Comparison of ENCODE assay signal across 8 cellular contexts in genomic region chr1:202958544-202959275, GRCh38. TPM values are rescaled to one million over a fixed set of nuclear protein-coding genes. Genes with fewer than 3 reads are reported as not detected.
A peak's percentile ranks its signal among the peaks of the same experiment; 100 is the strongest.
DNase-seq lines count a peak whose midpoint lies in the region; ATAC-seq and TF ChIP-seq lines count a peak whose summit lies in the region.

No MANE protein-coding gene starts in this region.

- H3T11ph ChIP-seq in H9 (ENCODE audit: low read length) = no peak overlapping the region

- H3K27ac ChIP-seq in H9 (ENCODE audit: insufficient read length, low read depth, low read length) = no peak overlapping the region
- peak overlapping the region; percentile 48 to 94 (median 93) for H3K27ac ChIP-seq in gastroesophageal sphincter

- H3K4ac ChIP-seq in H9 (ENCODE audit: low read depth, low read length) = no peak overlapping the region

- peak overlapping the region; percentile 82 for H3K4me3 ChIP-seq in AG10803 (ENCODE audit: low read length)
- peak overlapping the region; percentile 83 to 88 for H3K4me3 ChIP-seq in gastroesophageal sphincter

- H2BK120ac ChIP-seq in H9 (ENCODE audit: low read depth, low read length, poor library complexity, severe bottlenecking) = no peak overlapping the region

- H4K91ac ChIP-seq in H9 (ENCODE audit: insufficient read length, low read depth, low read length) = no peak overlapping the region

- no peak overlapping the region for H2BK20ac ChIP-seq in H9 (ENCODE audit: low read depth, low read length, poor library complexity, severe bottlenecking)

- H2BK12ac ChIP-seq in H9 (ENCODE audit: insufficient read length, low read depth, low read length) = no peak overlapping the region

- peaks cover 8% of the 10 kb centered on the region for H3K23me2 ChIP-seq in H9 (ENCODE audit: insufficient read length, low read depth, low read length, poor library complexity, severe bottlenecking)

- H4K5ac ChIP-seq in H9 (ENCODE audit: insufficient read length, low read depth, low read length) = no peak overlapping the region

- no peak overlapping the region for H2BK5ac ChIP-seq in H9 (ENCODE audit: insufficient read length, low read length)

- ATAC-seq in WTC11 = peak; percentile 40
- ATAC-seq in gastroesophageal sphincter = no peak
- ATAC-seq in sciatic nerve = peak; percentile 2

- H3K9me3 ChIP-seq in H9 (ENCODE audit: control insufficient read depth, low read depth, low read length) (no peaks in the 10 kb centered on the region), gastroesophageal sphincter (no peaks in the 10 kb centered on the region)

- H4K20me1 ChIP-seq in H9 (ENCODE audit: control insufficient read depth, insufficient read depth, insufficient read length) = no peaks in the 10 kb centered on the region

- no CpG with 5 or more reads among the region's 10 CpGs for WGBS in H9 (ENCODE audit: extremely low coverage, insufficient read length, low lambda C conversion rate)
- WGBS in gastroesophageal sphincter (ENCODE audit: low coverage in 1 of 2), 2 donors = 3 to 8% methylated on average over 10 of the region's 10 CpGs

- no peak overlapping the region for H2AK5ac ChIP-seq in H9 (ENCODE audit: insufficient read length, low read length)

- H3K79me1 ChIP-seq in H9 (ENCODE audit: insufficient read depth, low read depth, low read length, poor library complexity, severe bottlenecking) = peaks cover 3% of the 10 kb centered on the region

- peaks cover 8% of the 10 kb centered on the region; the same call in 1 of the 2 replicates for H3K79me2 ChIP-seq in H9 (ENCODE audit: insufficient read depth, low read length)

- H3K27me3 ChIP-seq in H9 (ENCODE audit: insufficient read depth, low read length) = no peaks in the 10 kb centered on the region
- no peaks in the 10 kb centered on the region for H3K27me3 ChIP-seq in gastroesophageal sphincter

- H2BK15ac ChIP-seq in H9 (ENCODE audit: low read depth, low read length) = no peak overlapping the region

- H3K9ac ChIP-seq in H9 (ENCODE audit: extremely low read depth, insufficient read length, low read length) = peak overlapping the region; percentile 56

- intact Hi-C loops in sciatic nerve (cut with DNase I) = no loop called here

- H3K36me3 Mint-ChIP-seq in H9 (ENCODE audit: insufficient read depth in 1 of 3, low read depth in 3 of 3) (peaks cover 0 to 11% (median 2%) of the 10 kb centered on the region in 3 experiments; a peak in 4 of 7 replicates), WTC11 (no peaks in the 10 kb centered on the region)

- H3K4me2 ChIP-seq in H9 (ENCODE audit: insufficient read depth, insufficient read length, low read length) = peak overlapping the region; percentile 69

- no peak overlapping the region for H3K23ac ChIP-seq in H9 (ENCODE audit: insufficient read length, low read depth, low read length)

- POLR2A ChIA-PET in WTC11 (lab: Charles Lee) = interaction anchor here (0.5 kb wide), 1 partner anchor 17 kb away, joined by 4 read pairs; no protein-coding TSS in a partner anchor

- no peak overlapping the region for H3K56ac ChIP-seq in H9 (ENCODE audit: insufficient read length, low read depth, low read length)

- H3K4me3 Mint-ChIP-seq in H9 = peak overlapping the region; percentile 81 to 92
- peak overlapping the region; percentile 97 for H3K4me3 Mint-ChIP-seq in WTC11

- DNase-seq in AG10803 (ENCODE audit: low read depth) = no peak
- DNase-seq in H9 = no peak
- DNase-seq in WTC11 (ENCODE audit: low spot score) = no peak
- DNase-seq in sciatic nerve (ENCODE audit: low spot score) = no peak
- DNase-seq in COLO829 (ENCODE audit: low spot score) = no peak
- no peak for DNase-seq in SKM-1 (lab: John Stamatoyannopoulos, UW; ENCODE audit: unreplicated experiment)
- DNase-seq in iPS-NIHi11 (ENCODE audit: low spot score) = no peak

- peak overlapping the region in 2 of 3 experiments; percentile 0 to 95; a peak in 3 of 7 replicates for H3K27ac Mint-ChIP-seq in H9
- 0 out of 2 replicates have a peak overlapping the region, but pooled peaks have one; percentile 94 for H3K27ac Mint-ChIP-seq in WTC11

- TF ChIP-seq CTCF in AG10803 (conservative IDR thresholded peaks at IDR 0.05; ENCODE audit: low read length) (no peak), H9 (conservative IDR thresholded peaks at IDR 0.05) (no peak), WTC11 (IDR thresholded peaks at IDR 0.05) (no peak), gastroesophageal sphincter (IDR thresholded peaks at IDR 0.05) (no peak)

- TF ChIP-seq EP300 in gastroesophageal sphincter (IDR thresholded peaks at IDR 0.05) = no peak

- peaks cover 17 to 18% of the 10 kb centered on the region in 2 experiments for H3K4me1 Mint-ChIP-seq in H9
- peaks cover 16% of the 10 kb centered on the region for H3K4me1 Mint-ChIP-seq in WTC11

- H3K4me1 ChIP-seq in H9 (ENCODE audit: insufficient read depth, low read length) (no peaks in the 10 kb centered on the region), gastroesophageal sphincter (peaks cover 4 to 45% (median 5%) of the 10 kb centered on the region in 3 donors)

- H3K9me3 Mint-ChIP-seq in H9 (no peaks in the 10 kb centered on the region), WTC11 (no peaks in the 10 kb centered on the region)

- H4K8ac ChIP-seq in H9 (replicated peaks; ENCODE audit: insufficient read length, low read depth, low read length) = no peak overlapping the region

- TF ChIP-seq POLR2A in gastroesophageal sphincter (IDR thresholded peaks at IDR 0.05) = no peak

- no peak overlapping the region for H2AFZ ChIP-seq in H9 (ENCODE audit: low read length)

- no peaks in the 10 kb centered on the region for H3K27me3 Mint-ChIP-seq in H9 (ENCODE audit: low read depth)
- H3K27me3 Mint-ChIP-seq in WTC11 (ENCODE audit: low read depth) = no peaks in the 10 kb centered on the region

- no peak overlapping the region for H3K18ac ChIP-seq in H9 (ENCODE audit: insufficient read length, low read depth, low read length)

- no peak overlapping the region for H3K14ac ChIP-seq in H9 (ENCODE audit: insufficient read depth, low read length)

- peaks cover 0 to 38% of the 10 kb centered on the region in 2 donors for H3K36me3 ChIP-seq in gastroesophageal sphincter

- CTCF ChIA-PET in WTC11 (lab: Charles Lee) = no interaction called here

TF ChIP-seq in WTC11, 78 proteins besides CTCF, POLR2A, EP300 and RAD21:
- no peak for TF ChIP-seq OVOL2 (CRISPR knock-in tag; IDR thresholded peaks at IDR 0.05; ENCODE audit: borderline replicate concordance)
- no peak for TF ChIP-seq CREM (CRISPR knock-in tag; IDR thresholded peaks at IDR 0.05)
- no peak for TF ChIP-seq FOXP4 (CRISPR knock-in tag; IDR thresholded peaks at IDR 0.05)
- no peak for TF ChIP-seq ATF1 (CRISPR knock-in tag; IDR thresholded peaks at IDR 0.05)
- TF ChIP-seq NFATC4 (CRISPR knock-in tag; IDR thresholded peaks at IDR 0.05) = no peak
- TF ChIP-seq GABPB1 (CRISPR knock-in tag; IDR thresholded peaks at IDR 0.05) = 0 out of 2 replicates have a peak, but pooled peaks have one; percentile 9
- TF ChIP-seq JAZF1 (CRISPR knock-in tag; IDR thresholded peaks at IDR 0.05) = no peak
- TF ChIP-seq MAX (CRISPR knock-in tag; IDR thresholded peaks at IDR 0.05) = peak; percentile 69
- TF ChIP-seq SOX15 (CRISPR knock-in tag; IDR thresholded peaks at IDR 0.05) = no peak
- no peak for TF ChIP-seq USF2 (CRISPR knock-in tag; IDR thresholded peaks at IDR 0.05)
- TF ChIP-seq ZBTB43 (CRISPR knock-in tag; IDR thresholded peaks at IDR 0.05) = no peak
TF ChIP-seq in WTC11: peak in this region for 2.

RNA-seq across cellular contexts. Expression of gene ADIPOR1, which starts 0.6 kb away (rescaled TPM):
- total RNA-seq in H9 (2021) (65.0 and 69.7 TPM in 2 replicates), WTC11 (2021) (68.7 to 73.2 TPM (median 72.6 TPM) in 3 replicates), gastroesophageal sphincter (10 to 100 TPM; 62.2 to 91.6 (median 68.7) TPM), sciatic nerve (83.8 TPM)

RNA-seq across cellular contexts. Expression of gene CYB5R1, which starts 8.3 kb away (rescaled TPM):
- total RNA-seq in H9 (2021) = 21.4 and 21.5 TPM in 2 replicates
- total RNA-seq in WTC11 (2021) = 15.6 to 18.4 TPM (median 17.6 TPM) in 3 replicates
- 10 to 100 TPM; 37.3 to 51.0 (median 41.2) TPM for total RNA-seq in gastroesophageal sphincter
- 49.8 TPM for total RNA-seq in sciatic nerve

RNA-seq across cellular contexts. Expression of gene KLHL12, which starts 31.7 kb away (rescaled TPM):
- total RNA-seq in H9 (2021) = 38.4 and 40.0 TPM in 2 replicates
- 29.6 to 35.5 TPM (median 34.6 TPM) in 3 replicates for total RNA-seq in WTC11 (2021)
- 10 to 100 TPM; 14.1 to 23.0 (median 21.5) TPM for total RNA-seq in gastroesophageal sphincter
- 22.7 TPM for total RNA-seq in sciatic nerve

RNA-seq across cellular contexts. Expression of gene TMEM183A, which starts 48.5 kb away (rescaled TPM):
- total RNA-seq in H9 (2021) (93.4 and 96.0 TPM in 2 replicates), WTC11 (2021) (97.4 to 108 TPM (median 99.8 TPM) in 3 replicates), gastroesophageal sphincter (100 to 1,000 TPM in 1 of 4 donors, 10 to 100 TPM in 3; 79.3 to 119 (median 90.0) TPM), sciatic nerve (40.3 TPM)
